ENCODE assay signal across 8 cellular contexts in the genomic region with DNA sequence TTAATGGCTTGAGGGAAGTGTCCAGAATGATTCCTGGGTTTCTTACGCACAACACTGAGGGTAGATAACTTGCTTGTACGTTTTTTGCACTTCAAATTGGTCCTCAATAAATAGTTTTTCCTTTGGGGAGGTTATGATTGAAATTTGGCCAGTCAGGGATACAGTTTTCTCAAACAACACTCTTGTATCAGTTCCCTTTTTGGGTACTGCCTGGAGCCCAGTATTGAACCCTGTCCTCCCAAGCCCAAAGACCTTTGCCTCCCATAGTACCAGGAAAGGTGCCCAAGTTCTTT. TPM values are rescaled to one million over a fixed set of nuclear protein-coding genes. Genes with fewer than 3 reads are reported as not detected.
DNase-seq lines count a peak whose midpoint lies in the region; ATAC-seq and TF ChIP-seq lines count a peak whose summit lies in the region.

No MANE protein-coding gene starts in this region.

- peaks cover 23% of the 10 kb centered on the region for H3K4me1 Mint-ChIP-seq in T-helper 1 cell treated with Interleukin-12 subunit alpha and Interleukin-12 subunit beta and Interleukin-4 antibody, amounts not matched to agents 30 μg/mL and 1 μg/mL, for 36 hours (ENCODE audit: low read depth)
- peaks cover 33% of the 10 kb centered on the region for H3K4me1 Mint-ChIP-seq in activated naive CD8-positive, alpha-beta T cell treated with anti-CD3 and anti-CD28 coated beads, Interleukin-2, amount 50 U/mL, for 24 hours

- H3K36me3 Mint-ChIP-seq in T-helper 1 cell treated with Interleukin-12 subunit alpha and Interleukin-12 subunit beta and Interleukin-4 antibody, amounts not matched to agents 30 μg/mL and 1 μg/mL, for 36 hours (ENCODE audit: low read depth), result peaks cover 1% of the 10 kb centered on the region
- H3K36me3 Mint-ChIP-seq in activated naive CD8-positive, alpha-beta T cell treated with anti-CD3 and anti-CD28 coated beads, Interleukin-2, amount 50 U/mL, for 24 hours (ENCODE audit: low read depth), result peaks cover 10% of the 10 kb centered on the region

- peak overlapping the region; percentile 73 for H3K27ac ChIP-seq in temporal lobe (ENCODE audit: low read depth, low read length)

- DNase-seq in T-helper 1 cell, result no peak
- DNase-seq in activated naive CD8-positive, alpha-beta T cell treated with anti-CD3 and anti-CD28 coated beads, Interleukin-2, amount 50 U/mL, for 24 hours, result no peak
- DNase-seq in kidney epithelial cell (ENCODE audit: low read depth), result no peak
- no peak for DNase-seq in NCI-H345 (lab: John Stamatoyannopoulos, UW)
- DNase-seq in stimulated activated CD4-positive, alpha-beta T cell treated with anti-CD3 and anti-CD28 coated beads, Interleukin-4, amount 100 ng/mL, for 4 hours, result no peak

- no peaks in the 10 kb centered on the region for H3K27me3 Mint-ChIP-seq in T-helper 1 cell treated with Interleukin-12 subunit alpha and Interleukin-12 subunit beta and Interleukin-4 antibody, amounts not matched to agents 30 μg/mL and 1 μg/mL, for 36 hours (ENCODE audit: low read depth)
- no peaks in the 10 kb centered on the region for H3K27me3 Mint-ChIP-seq in activated naive CD8-positive, alpha-beta T cell treated with anti-CD3 and anti-CD28 coated beads, Interleukin-2, amount 50 U/mL, for 24 hours

- H3K27ac Mint-ChIP-seq in T-helper 1 cell treated with Interleukin-12 subunit alpha and Interleukin-12 subunit beta and Interleukin-4 antibody, amounts not matched to agents 30 μg/mL and 1 μg/mL, for 36 hours, result peak overlapping the region; percentile 91
- peak overlapping the region; percentile 95 for H3K27ac Mint-ChIP-seq in activated naive CD8-positive, alpha-beta T cell treated with anti-CD3 and anti-CD28 coated beads, Interleukin-2, amount 50 U/mL, for 24 hours

- H3K4me3 Mint-ChIP-seq in T-helper 1 cell treated with Interleukin-12 subunit alpha and Interleukin-12 subunit beta and Interleukin-4 antibody, amounts not matched to agents 30 μg/mL and 1 μg/mL, for 36 hours, result peak overlapping the region; percentile 89
- peak overlapping the region; percentile 91 for H3K4me3 Mint-ChIP-seq in activated naive CD8-positive, alpha-beta T cell treated with anti-CD3 and anti-CD28 coated beads, Interleukin-2, amount 50 U/mL, for 24 hours

- no peaks in the 10 kb centered on the region for H3K27me3 ChIP-seq in kidney epithelial cell (ENCODE audit: control insufficient read depth, insufficient read depth, low read length)

- no peaks in the 10 kb centered on the region for H3K9me3 Mint-ChIP-seq in T-helper 1 cell treated with Interleukin-12 subunit alpha and Interleukin-12 subunit beta and Interleukin-4 antibody, amounts not matched to agents 30 μg/mL and 1 μg/mL, for 36 hours
- H3K9me3 Mint-ChIP-seq in activated naive CD8-positive, alpha-beta T cell treated with anti-CD3 and anti-CD28 coated beads, Interleukin-2, amount 50 U/mL, for 24 hours, result no peaks in the 10 kb centered on the region

- peak overlapping the region; percentile 73 for H3K4me3 ChIP-seq in kidney epithelial cell (ENCODE audit: low read depth, low read length)

- H3K36me3 ChIP-seq in kidney epithelial cell (ENCODE audit: control insufficient read depth, insufficient read depth, low read length), result no peaks in the 10 kb centered on the region

- no peak for ATAC-seq in activated naive CD8-positive, alpha-beta T cell treated with anti-CD3 and anti-CD28 coated beads, Interleukin-2, amount 50 U/mL, for 24 hours
- no peak for ATAC-seq in HG02973 (IDR thresholded peaks at IDR 0.05; ENCODE audit: unreplicated experiment)

- TF ChIP-seq CTCF in kidney epithelial cell (IDR thresholded peaks at IDR 0.05; ENCODE audit: insufficient read depth, low read length, poor library complexity, severe bottlenecking), result no peak

RNA-seq across cellular contexts. Expression of a gene that starts 0.4 kb away (rescaled TPM):
- total RNA-seq in kidney epithelial cell, result 31.3 and 31.8 TPM in 2 replicates
- total RNA-seq in temporal lobe, result 12.5 TPM

RNA-seq across cellular contexts. Expression of a gene that starts 40.3 kb away (rescaled TPM):
- 19.4 and 27.1 TPM in 2 replicates for total RNA-seq in kidney epithelial cell
- 9.3 TPM for total RNA-seq in temporal lobe
